21 cellular contexts compared by ENCODE assay signal in the genomic region with DNA sequence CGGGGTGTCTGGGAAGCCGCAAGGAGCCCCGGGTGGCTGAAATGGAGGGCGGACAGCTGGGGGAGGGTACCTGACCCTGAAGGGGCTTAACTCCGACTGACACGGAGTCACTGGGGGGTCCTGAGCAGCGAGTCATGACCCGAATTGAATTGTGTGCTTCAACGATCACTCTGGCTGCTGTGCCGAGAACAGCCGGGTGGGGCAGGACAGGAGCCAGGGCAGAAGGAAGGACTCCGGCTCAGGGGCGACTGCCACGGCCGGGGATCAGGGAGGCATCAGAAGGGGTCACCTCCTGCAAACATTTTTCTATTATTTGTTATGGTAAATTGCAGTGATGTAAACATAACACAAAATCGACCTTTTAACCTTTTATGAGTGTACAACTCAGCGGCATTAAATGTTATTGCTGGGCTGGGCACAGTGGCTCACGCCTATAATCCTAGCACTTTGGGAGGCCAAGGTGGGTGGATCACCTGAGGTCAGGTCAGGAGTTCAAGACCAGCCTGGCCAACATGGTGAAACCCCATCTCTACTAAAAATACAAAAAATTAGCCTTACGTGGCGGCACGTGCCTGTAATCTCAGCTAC. TPM values are rescaled to one million over a fixed set of nuclear protein-coding genes. Genes with fewer than 3 reads are reported as not detected.
"Had no signal": no experiment of that assay in that cellular context is flagged by ENCODE, and none has a peak within 500 bp of the region (broad histone marks: within the 10 kb centered on the region; RNA-seq: fewer than 3 reads in every experiment).

No MANE protein-coding gene starts in this region.

- H3K27me3 ChIP-seq: dorsolateral prefrontal cortex, heart left ventricle, pancreas, right atrium auricular region, thyroid gland had no signal

- DNase-seq: activated CD4-positive, alpha-beta memory T cell treated with anti-CD3 and anti-CD28 coated beads for 36 hours; activated CD4-positive, alpha-beta T cell treated with anti-CD3 and anti-CD28 coated beads for 4 hours; activated CD4-positive, CD25-positive, alpha-beta regulatory T cell; activated naive CD4-positive, alpha-beta T cell treated with anti-CD3 and anti-CD28 coated beads for 36 hours; activated naive CD8-positive, alpha-beta T cell treated with anti-CD3 and anti-CD28 coated beads, Interleukin-2, amount 10 ng/mL, durations not matched to agents 7 days and 5 days; activated T-cell treated with anti-CD3 and anti-CD28 coated beads, Interleukin-2, amount 50 U/mL, for 48 hours; amygdala; dorsolateral prefrontal cortex; esophagus squamous epithelium; heart left ventricle; midbrain; pancreas; stimulated activated CD4-positive, alpha-beta T cell treated with anti-CD3 and anti-CD28 coated beads, Interleukin-12 subunit alpha, Interleukin-12 subunit beta, amount 100 ng/mL, for 4 hours; stimulated activated CD4-positive, alpha-beta T cell treated with anti-CD3 and anti-CD28 coated beads, Interleukin-4, amount 100 ng/mL, for 4 hours; substantia nigra; T1000; thyroid gland had no signal

- H3K36me3 ChIP-seq: esophagus squamous epithelium, gastroesophageal sphincter, heart left ventricle, neutrophil, pancreas, right atrium auricular region, thyroid gland had no signal

- H3K27ac ChIP-seq: esophagus squamous epithelium, gastroesophageal sphincter, heart left ventricle, neutrophil, pancreas, psoas muscle, right atrium auricular region, thyroid gland had no signal

- H3K9me3 ChIP-seq: esophagus squamous epithelium, gastroesophageal sphincter, heart left ventricle, neutrophil, pancreas, psoas muscle, right atrium auricular region, thyroid gland had no signal

- ATAC-seq: gastroesophageal sphincter, heart left ventricle, pancreas, psoas muscle had no signal

- H3K4me3 ChIP-seq: dorsolateral prefrontal cortex, esophagus squamous epithelium, gastroesophageal sphincter, heart left ventricle, pancreas, psoas muscle, right atrium auricular region, thyroid gland had no signal

RNA-seq across cellular contexts. Expression of gene CFAP99, which starts 21.9 kb away (rescaled TPM):
- total RNA-seq: activated CD4-positive, alpha-beta memory T cell treated with anti-CD3 and anti-CD28 coated beads for 36 hours; activated naive CD4-positive, alpha-beta T cell treated with anti-CD3 and anti-CD28 coated beads for 36 hours; gastroesophageal sphincter; heart left ventricle; psoas muscle; right atrium auricular region had no signal
